In the genomic region with DNA sequence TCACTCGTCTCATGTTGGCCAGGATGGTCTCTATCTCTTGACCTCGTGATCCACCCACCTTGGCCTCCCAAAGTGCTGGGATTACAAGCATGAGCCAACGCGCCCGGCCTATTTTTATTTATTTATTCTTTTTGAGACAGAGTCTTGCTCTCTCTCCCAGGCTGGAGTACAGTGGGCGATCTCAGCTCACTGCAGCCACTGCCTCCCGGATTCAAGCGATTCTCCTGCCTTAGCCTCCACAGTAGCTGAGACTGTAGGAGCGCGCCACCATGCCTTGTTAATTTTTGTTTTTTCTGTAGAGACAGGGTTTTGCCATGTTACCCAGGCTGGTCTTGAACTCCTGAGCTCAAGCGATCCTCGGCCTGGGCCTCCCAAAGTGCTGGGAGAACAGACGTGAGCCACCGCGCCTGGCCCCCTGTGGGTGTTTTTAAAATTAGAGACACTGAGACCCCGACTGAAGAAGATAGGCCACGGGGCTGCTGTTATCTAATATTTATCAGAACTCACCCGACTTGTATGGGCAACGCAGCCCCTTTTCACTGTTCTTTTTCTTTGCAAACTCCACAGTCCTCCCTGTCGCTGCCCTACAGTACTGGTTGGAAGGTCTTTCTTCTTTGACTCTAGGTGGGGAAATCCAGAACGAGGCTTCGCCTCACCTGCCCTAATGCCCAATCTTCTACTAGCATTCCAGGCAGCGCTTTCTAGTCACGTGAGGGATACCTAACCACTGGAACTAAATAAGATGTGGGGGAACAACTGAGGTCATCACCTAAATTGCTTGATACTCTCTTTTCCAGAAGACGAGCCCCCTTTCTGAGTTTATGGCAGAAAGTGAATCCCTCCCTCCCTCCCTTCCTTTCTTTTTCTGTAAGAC, we compare ENCODE assay signal across 8 cellular contexts. TPM values are rescaled to one million over a fixed set of nuclear protein-coding genes. Genes with fewer than 3 reads are reported as not detected.
DNase-seq lines count a peak whose midpoint lies in the region; ATAC-seq, FAIRE-seq and TF ChIP-seq lines count a peak whose summit lies in the region.
"Had no signal": no experiment of that assay in that cellular context is flagged by ENCODE, and none has a peak within 500 bp of the region (broad histone marks: within the 10 kb centered on the region; RNA-seq: fewer than 3 reads in every experiment).

No MANE protein-coding gene starts in this region.

- H3K36me3 ChIP-seq in kidney (ENCODE audit: control insufficient read depth in 1 of 2, insufficient read depth in 2 of 2, low read length in 2 of 2) = no peaks in the 10 kb centered on the region

- H3K9me3 Mint-ChIP-seq in WTC11 = no peaks in the 10 kb centered on the region
- H3K9me3 Mint-ChIP-seq in stimulated activated effector memory CD8-positive, alpha-beta T cell treated with anti-CD3 and anti-CD28 coated beads, Interleukin-12 subunit alpha, Interleukin-12 subunit beta, amount 100 ng/mL, for 72 hours = no peaks in the 10 kb centered on the region
- H3K9me3 Mint-ChIP-seq: T-helper 1 cell treated with Interleukin-12 subunit alpha and Interleukin-12 subunit beta and Interleukin-4 antibody, amounts not matched to agents 30 μg/mL and 1 μg/mL, for 36 hours had no signal

- intact Hi-C loops in kidney (cut with DNase I) = no loop called here

- peaks cover 27% of the 10 kb centered on the region for H3K4me1 Mint-ChIP-seq in WTC11
- peaks cover 35% of the 10 kb centered on the region for H3K4me1 Mint-ChIP-seq in stimulated activated effector memory CD8-positive, alpha-beta T cell treated with anti-CD3 and anti-CD28 coated beads, Interleukin-12 subunit alpha, Interleukin-12 subunit beta, amount 100 ng/mL, for 72 hours

- H3K27ac Mint-ChIP-seq in WTC11 = peak overlapping the region; percentile 99
- H3K27ac Mint-ChIP-seq in stimulated activated effector memory CD8-positive, alpha-beta T cell treated with anti-CD3 and anti-CD28 coated beads, Interleukin-12 subunit alpha, Interleukin-12 subunit beta, amount 100 ng/mL, for 72 hours = peak overlapping the region; percentile 99

- DNase-seq in H4 (ENCODE audit: low spot score) (peak; percentile 21), WTC11 (ENCODE audit: low spot score) (no peak), kidney (no peak), OCI-M1 (lab: John Stamatoyannopoulos, UW) (no peak), 8988T (no peak), GM19238 (ENCODE audit: insufficient read length, low spot score) (no peak)
- DNase-seq in stimulated activated effector memory CD8-positive, alpha-beta T cell treated with anti-CD3 and anti-CD28 coated beads, Interleukin-12 subunit alpha, Interleukin-12 subunit beta, amount 100 ng/mL, for 72 hours (ENCODE audit: low spot score in 2 of 2) = no peak

- H3K4me1 ChIP-seq in kidney (ENCODE audit: control insufficient read depth in 1 of 2, insufficient read depth in 1 of 2, low read depth in 1 of 2, low read length in 2 of 2) = peaks cover 0 to 5% of the 10 kb centered on the region in 2 donors

- TF ChIP-seq CTCF in WTC11 (IDR thresholded peaks at IDR 0.05) (no peak), kidney (IDR thresholded peaks at IDR 0.05; ENCODE audit: borderline replicate concordance, extremely low read depth, insufficient read depth) (no peak)

- no peak for FAIRE-seq in kidney (lab: Jason Lieb, UNC)

- CTCF ChIA-PET in WTC11 (lab: Charles Lee) = interaction anchor here (0.6 to 0.7 kb wide), 2 partner anchors 58 to 1455 kb away, joined by 3 read pairs; no protein-coding TSS in a partner anchor

- H3K27me3 Mint-ChIP-seq in WTC11 (ENCODE audit: low read depth) = no peaks in the 10 kb centered on the region; the same call in 1 of the 2 replicates

- POLR2A ChIA-PET in WTC11 (lab: Charles Lee) = interaction anchor here (1.6 kb wide), 1 partner anchor 58 kb away, joined by 3 read pairs; no protein-coding TSS in a partner anchor

- no peaks in the 10 kb centered on the region for H3K36me3 Mint-ChIP-seq in WTC11
- H3K36me3 Mint-ChIP-seq in stimulated activated effector memory CD8-positive, alpha-beta T cell treated with anti-CD3 and anti-CD28 coated beads, Interleukin-12 subunit alpha, Interleukin-12 subunit beta, amount 100 ng/mL, for 72 hours = peaks cover 47% of the 10 kb centered on the region

- H3K27ac ChIP-seq in kidney (ENCODE audit: low read depth in 2 of 2, low read length in 2 of 2) = peak overlapping the region; percentile 99 to 100

- ATAC-seq in WTC11 = no peak
- ATAC-seq in stimulated activated effector memory CD8-positive, alpha-beta T cell treated with anti-CD3 and anti-CD28 coated beads, Interleukin-12 subunit alpha, Interleukin-12 subunit beta, amount 100 ng/mL, for 72 hours = no peak

- H3K4me3 Mint-ChIP-seq in WTC11 = peak overlapping the region; percentile 92
- H3K4me3 Mint-ChIP-seq in stimulated activated effector memory CD8-positive, alpha-beta T cell treated with anti-CD3 and anti-CD28 coated beads, Interleukin-12 subunit alpha, Interleukin-12 subunit beta, amount 100 ng/mL, for 72 hours = peak overlapping the region; percentile 92

- peak overlapping the region in 1 of 2 donors; percentile 41 for H3K9ac ChIP-seq in kidney (ENCODE audit: low read length in 2 of 2)

- peak overlapping the region in 1 of 2 donors; percentile 100 for H3K4me3 ChIP-seq in kidney (ENCODE audit: low read length in 2 of 2)

- H3K9me3 ChIP-seq in kidney (ENCODE audit: control insufficient read depth in 1 of 2, low read length in 2 of 2) = no peaks in the 10 kb centered on the region

TF ChIP-seq in WTC11, 78 proteins besides CTCF, POLR2A, EP300 and RAD21 (continues in another document):
- no peak for TF ChIP-seq NFYB (CRISPR knock-in tag; conservative IDR thresholded peaks at IDR 0.05; ENCODE audit: low read depth)
- no peak for TF ChIP-seq ZNF423 (CRISPR knock-in tag; IDR thresholded peaks at IDR 0.05)
- TF ChIP-seq ZBTB21 (CRISPR knock-in tag; IDR thresholded peaks at IDR 0.05; ENCODE audit: borderline replicate concordance) = no peak
- TF ChIP-seq, protein P1, sequence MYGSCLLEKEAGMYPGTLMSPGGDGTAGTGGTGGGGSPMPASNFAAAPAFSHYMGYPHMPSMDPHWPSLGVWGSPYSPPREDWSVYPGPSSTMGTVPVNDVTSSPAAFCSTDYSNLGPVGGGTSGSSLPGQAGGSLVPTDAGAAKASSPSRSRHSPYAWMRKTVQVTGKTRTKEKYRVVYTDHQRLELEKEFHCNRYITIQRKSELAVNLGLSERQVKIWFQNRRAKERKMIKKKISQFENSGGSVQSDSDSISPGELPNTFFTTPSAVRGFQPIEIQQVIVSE (CRISPR knock-in tag; IDR thresholded peaks at IDR 0.05; ENCODE audit: borderline replicate concordance) = no peak
- no peak for TF ChIP-seq ZNF263 (CRISPR knock-in tag; IDR thresholded peaks at IDR 0.05; ENCODE audit: low read depth)
- TF ChIP-seq ZMAT4 (CRISPR knock-in tag; IDR thresholded peaks at IDR 0.05) = no peak
- TF ChIP-seq ATF1 (CRISPR knock-in tag; IDR thresholded peaks at IDR 0.05) = no peak
- no peak for TF ChIP-seq JUN (CRISPR knock-in tag; IDR thresholded peaks at IDR 0.05)
- TF ChIP-seq PREB (CRISPR knock-in tag; IDR thresholded peaks at IDR 0.05; ENCODE audit: borderline replicate concordance) = no peak
- TF ChIP-seq, protein P2, sequence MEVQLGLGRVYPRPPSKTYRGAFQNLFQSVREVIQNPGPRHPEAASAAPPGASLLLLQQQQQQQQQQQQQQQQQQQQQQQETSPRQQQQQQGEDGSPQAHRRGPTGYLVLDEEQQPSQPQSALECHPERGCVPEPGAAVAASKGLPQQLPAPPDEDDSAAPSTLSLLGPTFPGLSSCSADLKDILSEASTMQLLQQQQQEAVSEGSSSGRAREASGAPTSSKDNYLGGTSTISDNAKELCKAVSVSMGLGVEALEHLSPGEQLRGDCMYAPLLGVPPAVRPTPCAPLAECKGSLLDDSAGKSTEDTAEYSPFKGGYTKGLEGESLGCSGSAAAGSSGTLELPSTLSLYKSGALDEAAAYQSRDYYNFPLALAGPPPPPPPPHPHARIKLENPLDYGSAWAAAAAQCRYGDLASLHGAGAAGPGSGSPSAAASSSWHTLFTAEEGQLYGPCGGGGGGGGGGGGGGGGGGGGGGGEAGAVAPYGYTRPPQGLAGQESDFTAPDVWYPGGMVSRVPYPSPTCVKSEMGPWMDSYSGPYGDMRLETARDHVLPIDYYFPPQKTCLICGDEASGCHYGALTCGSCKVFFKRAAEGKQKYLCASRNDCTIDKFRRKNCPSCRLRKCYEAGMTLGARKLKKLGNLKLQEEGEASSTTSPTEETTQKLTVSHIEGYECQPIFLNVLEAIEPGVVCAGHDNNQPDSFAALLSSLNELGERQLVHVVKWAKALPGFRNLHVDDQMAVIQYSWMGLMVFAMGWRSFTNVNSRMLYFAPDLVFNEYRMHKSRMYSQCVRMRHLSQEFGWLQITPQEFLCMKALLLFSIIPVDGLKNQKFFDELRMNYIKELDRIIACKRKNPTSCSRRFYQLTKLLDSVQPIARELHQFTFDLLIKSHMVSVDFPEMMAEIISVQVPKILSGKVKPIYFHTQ (CRISPR knock-in tag; IDR thresholded peaks at IDR 0.05) = no peak

RNA-seq across cellular contexts. Expression of gene GABARAPL1, which starts 1.3 kb away (rescaled TPM):
- total RNA-seq in H4 (2014; rRNA removed; shearing (Covaris generic)) = 73.5 and 75.5 TPM in 2 replicates
- total RNA-seq in WTC11 (2021) (85.2 to 90.3 TPM (median 87.8 TPM) in 3 replicates), kidney (142 TPM)
- 454 TPM for polyA plus RNA-seq in kidney (ENCODE audit: insufficient read depth, low read depth, low replicate concordance)

RNA-seq across cellular contexts. Expression of gene TMEM52B, which starts 32.5 kb away (rescaled TPM):
- total RNA-seq in H4 (2014; rRNA removed; shearing (Covaris generic)) = 0.10 and 1.5 TPM in 2 replicates
- total RNA-seq in WTC11 (2021) = not detected in 3 replicates
- 25.7 TPM for total RNA-seq in kidney
- 292 TPM for polyA plus RNA-seq in kidney (ENCODE audit: insufficient read depth, low read depth, low replicate concordance)

RNA-seq across cellular contexts. Expression of gene OLR1, which starts 39.4 kb away (rescaled TPM):
- 7.3 and 8.7 TPM in 2 replicates for total RNA-seq in H4 (2014; rRNA removed; shearing (Covaris generic))
- total RNA-seq in WTC11 (2021) (0.09 to 0.21 TPM in 2 of 3 replicates, not detected in the other), kidney (6.7 TPM)
- polyA plus RNA-seq in kidney (ENCODE audit: insufficient read depth, low read depth, low replicate concordance) = 11.5 TPM

Comparison
In these comparisons a context has a peak if more than half of its experiments do, and no peak if none do; other contexts are left out.
1. RNA of gene TMEM52B, which starts 32.5 kb away (total RNA-seq): 25.7 TPM in kidney (single experiment); 0.10 to 1.5 TPM in H4 and not detected in WTC11; every median in the first group is over 10 times any median in the second.